In the genomic region with DNA sequence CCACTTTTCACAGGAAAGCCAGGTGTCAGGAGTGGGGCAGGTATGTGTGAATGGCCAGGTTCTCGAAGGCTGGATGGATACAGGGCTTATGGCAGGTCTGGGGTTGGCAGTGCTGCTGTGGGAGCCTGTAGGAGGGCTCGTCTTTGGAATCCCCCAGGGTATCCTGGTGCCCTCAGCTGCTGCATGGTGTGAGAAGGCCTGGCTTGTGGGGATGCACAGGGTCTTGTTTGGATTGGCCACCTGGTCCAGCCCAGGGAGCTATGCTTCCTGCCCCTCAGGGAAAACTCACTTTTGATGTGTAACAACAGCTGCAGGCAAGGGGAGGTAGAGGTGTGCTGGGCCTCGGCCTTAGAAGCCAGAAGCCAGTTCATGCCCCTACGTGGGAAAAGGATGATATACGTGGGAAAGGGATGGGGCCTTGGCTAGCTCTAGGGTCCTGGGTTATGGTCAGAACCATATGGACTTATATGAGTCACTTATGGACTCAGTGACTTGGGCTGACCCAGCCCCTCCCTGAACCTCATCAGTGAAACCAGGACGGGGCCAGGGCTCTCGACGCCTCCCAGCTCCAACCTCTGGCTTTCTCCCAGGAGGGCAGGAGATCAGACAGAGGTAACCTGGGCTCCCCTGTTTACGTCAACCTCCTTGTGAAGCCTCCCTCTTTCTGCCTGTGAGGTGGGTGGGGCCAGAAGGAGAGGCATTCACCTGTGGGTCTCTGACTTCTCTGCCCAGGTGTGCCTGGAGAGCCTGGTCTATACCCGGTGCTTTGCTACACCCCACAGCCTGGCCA, we compare ENCODE assay signal across 24 cellular contexts. TPM values are rescaled to one million over a fixed set of nuclear protein-coding genes. Genes with fewer than 3 reads are reported as not detected.
DNase-seq lines count a peak whose midpoint lies in the region; ATAC-seq and TF ChIP-seq lines count a peak whose summit lies in the region.
"Had no signal": no experiment of that assay in that cellular context is flagged by ENCODE, and none has a peak within 500 bp of the region (broad histone marks: within the 10 kb centered on the region; RNA-seq: fewer than 3 reads in every experiment).

No MANE protein-coding gene starts in this region.

- no peaks in the 10 kb centered on the region for H3K9me3 ChIP-seq in BLaER1 treated with 17β-estradiol and CSF1 and Interleukin-3, amounts not matched to agents 10 nM and 100 nM (replicated peaks in 1 of 11)
- no peaks in the 10 kb centered on the region for H3K9me3 ChIP-seq in Karpas-422 (ENCODE audit: low read length)
- H3K9me3 ChIP-seq in transverse colon, result no peaks in the 10 kb centered on the region
- H3K9me3 ChIP-seq: SJSA1 had no signal

- no peak for TF ChIP-seq EP300 in transverse colon (IDR thresholded peaks at IDR 0.05; ENCODE audit: low read depth)

- no peaks in the 10 kb centered on the region for H3K79me2 ChIP-seq in Karpas-422 (ENCODE audit: low read length)

- no peak for ATAC-seq in GM21619 (IDR thresholded peaks at IDR 0.05; ENCODE audit: unreplicated experiment)
- ATAC-seq in GM18519 (IDR thresholded peaks at IDR 0.05; ENCODE audit: low FRiP score, unreplicated experiment), result no peak
- ATAC-seq: GM12878, K562, PC-3 had no signal

- no peaks in the 10 kb centered on the region for H3K9me2 ChIP-seq in Karpas-422 (replicated peaks; ENCODE audit: insufficient read depth, low read length)

- no peak overlapping the region for H3K27ac Mint-ChIP-seq in chondrocyte (ENCODE audit: unreplicated experiment)
- H3K27ac Mint-ChIP-seq: CD8-positive, alpha-beta memory T cell had no signal

- no peaks in the 10 kb centered on the region for H3K36me3 Mint-ChIP-seq in chondrocyte (ENCODE audit: low read depth)
- H3K36me3 Mint-ChIP-seq: CD8-positive, alpha-beta memory T cell had no signal

- H3K36me3 ChIP-seq in BLaER1 treated with 17β-estradiol and CSF1 and Interleukin-3, amounts not matched to agents 10 nM and 100 nM, result no peaks in the 10 kb centered on the region
- H3K36me3 ChIP-seq in Karpas-422 (ENCODE audit: insufficient read depth, low read length) (no peaks in the 10 kb centered on the region), transverse colon (no peaks in the 10 kb centered on the region)
- H3K36me3 ChIP-seq: SJSA1 had no signal

- H2AFZ ChIP-seq in Karpas-422 (ENCODE audit: low read length), result no peak overlapping the region

- H3K4me2 ChIP-seq in BLaER1 treated with 17β-estradiol and CSF1 and Interleukin-3, amounts not matched to agents 10 nM and 100 nM, result peak overlapping the region in 7 of 11 experiments; percentile 9 to 56 (median 44); a peak in 8 of 22 replicates
- H3K4me2 ChIP-seq in Karpas-422 (ENCODE audit: low read depth, low read length, poor library complexity, severe bottlenecking), result no peak overlapping the region

- WGBS in transverse colon (ENCODE audit: low coverage in 1 of 2), 2 donors, result 89% methylated on average over 10 of the region's 10 CpGs; no CpG with 5 or more reads in 1 of the 2 donors

- H3K4me1 ChIP-seq in BLaER1 treated with 17β-estradiol and CSF1 and Interleukin-3, amounts not matched to agents 10 nM and 100 nM, result peaks cover 4 to 33% (median 24%) of the 10 kb centered on the region in 10 experiments; a peak in 17 of 20 replicates
- H3K4me1 ChIP-seq in Karpas-422 (ENCODE audit: low read length) (peaks cover 11% of the 10 kb centered on the region), transverse colon (no peaks in the 10 kb centered on the region)
- H3K4me1 ChIP-seq: SJSA1 had no signal

- intact Hi-C loops in transverse colon (cut with DNase I; ENCODE audit: low total_unique reads), result no loop called here

- no peak overlapping the region for H3K4me3 ChIP-seq in BLaER1 treated with 17β-estradiol and CSF1 and Interleukin-3, amounts not matched to agents 10 nM and 100 nM
- H3K4me3 ChIP-seq in Karpas-422 (ENCODE audit: low read length) (no peak overlapping the region), transverse colon (no peak overlapping the region)
- H3K4me3 ChIP-seq: GM12878, K562, SJSA1 had no signal

- TF ChIP-seq POLR2A in transverse colon (IDR thresholded peaks at IDR 0.05), result no peak

- H3K27ac ChIP-seq in BLaER1 treated with 17β-estradiol and CSF1 and Interleukin-3, amounts not matched to agents 10 nM and 100 nM, result no peak overlapping the region
- H3K27ac ChIP-seq in Karpas-422 (ENCODE audit: low read length) (no peak overlapping the region), transverse colon (no peak overlapping the region)
- H3K27ac ChIP-seq: C4-2B, SJSA1 had no signal

- H3K9ac ChIP-seq in BLaER1 treated with 17β-estradiol and CSF1 and Interleukin-3, amounts not matched to agents 10 nM and 100 nM, result no peak overlapping the region
- H3K9ac ChIP-seq in Karpas-422 (ENCODE audit: low read length), result no peak overlapping the region

- H4K20me1 ChIP-seq in BLaER1 treated with 17β-estradiol and CSF1 and Interleukin-3, amounts not matched to agents 10 nM and 100 nM, result no peaks in the 10 kb centered on the region
- H4K20me1 ChIP-seq in Karpas-422 (ENCODE audit: insufficient read depth, low read depth, low read length), result no peaks in the 10 kb centered on the region

- no peak overlapping the region for H3K4me3 Mint-ChIP-seq in chondrocyte (ENCODE audit: unreplicated experiment)
- H3K4me3 Mint-ChIP-seq: CD8-positive, alpha-beta memory T cell had no signal

- H3K27me3 ChIP-seq in BLaER1 treated with 17β-estradiol and CSF1 and Interleukin-3, amounts not matched to agents 10 nM and 100 nM, result no peaks in the 10 kb centered on the region
- H3K27me3 ChIP-seq in Karpas-422 (ENCODE audit: low read length), result no peaks in the 10 kb centered on the region
- no peaks in the 10 kb centered on the region for H3K27me3 ChIP-seq in transverse colon
- H3K27me3 ChIP-seq: SJSA1 had no signal

- DNase-seq in Karpas-422 (peak; percentile 34), islet precursor cell (peak; percentile 43), transverse colon (peak; percentile 4), chondrocyte (ENCODE audit: low spot score) (no peak)
- DNase-seq: DMS 273 treated with DMSO at 0.1 percent for 48 hours, DMS79, EL, GDM1, MV-4-11, NCI-H1105, NCI-H1436 treated with DMSO at 0.1 percent for 48 hours, NCI-H2029, NCI-H446, NCI-H524 treated with DMSO at 0.1 percent for 48 hours, NCI-H774, PC-3 had no signal

- no peaks in the 10 kb centered on the region for H3K4me1 Mint-ChIP-seq in chondrocyte (ENCODE audit: low read depth)

- in situ Hi-C loops in transverse colon (cut with MboI; ENCODE audit: low pct_ligation_motif_present in 1 of 4, low pct_unique_long_range_greater_than_20kb in 1 of 4, low sequenced_read_pairs in 3 of 4), result no loop called here

- H3K27me3 Mint-ChIP-seq in chondrocyte (ENCODE audit: low read depth), result no peaks in the 10 kb centered on the region

- no peaks in the 10 kb centered on the region for H3K9me3 Mint-ChIP-seq in chondrocyte (ENCODE audit: low read depth)
- H3K9me3 Mint-ChIP-seq: CD8-positive, alpha-beta memory T cell had no signal

- TF ChIP-seq CTCF in transverse colon (IDR thresholded peaks at IDR 0.05) (no peak), chondrocyte (IDR thresholded peaks at IDR 0.05) (no peak)

RNA-seq across cellular contexts. Expression of gene CSPG4, which starts 37.8 kb away (rescaled TPM):
- total RNA-seq in Karpas-422 (2014; rRNA removed; shearing (Covaris generic); ENCODE audit: low replicate concordance), result 0.11 TPM in 1 of 2 replicates, not detected in the other
- total RNA-seq in transverse colon (10 to 100 TPM; 11.2 to 60.9 (median 31.3) TPM), chondrocyte (302 to 607 TPM (median 595 TPM) in 3 replicates)
- total RNA-seq: CD8-positive, alpha-beta memory T cell had no signal

Comparison
In these comparisons a context has a peak if more than half of its experiments do, and no peak if none do; other contexts are left out.
1. RNA of gene CSPG4, which starts 37.8 kb away (total RNA-seq): 302 to 607 TPM in chondrocyte and 11.2 to 60.9 TPM in transverse colon; 0.11 TPM in Karpas-422; every median in the first group is over 10 times any median in the second.